Comparison of ENCODE assay signal across 8 cellular contexts in genomic region chr11:9459573-9460321, GRCh38. TPM values are rescaled to one million over a fixed set of nuclear protein-coding genes. Genes with fewer than 3 reads are reported as not detected.
DNase-seq lines count a peak whose midpoint lies in the region; ATAC-seq, FAIRE-seq and TF ChIP-seq lines count a peak whose summit lies in the region.

No MANE protein-coding gene starts in this region.

- H3K36me3 ChIP-seq in K562 (ENCODE audit: control insufficient read depth, insufficient read depth, low read length) (0 out of 3 replicates have a peak, but pooled peaks cover 2% of the 10 kb centered on the region), iPS-15b (ENCODE audit: control insufficient read depth, insufficient read depth, low read length) (no peaks in the 10 kb centered on the region), skeletal muscle tissue (ENCODE audit: control insufficient read depth in 3 of 3, insufficient read depth in 3 of 3, low read length in 3 of 3) (peaks cover 0 to 4% (median 0%) of the 10 kb centered on the region in 3 donors)

- TSS peak; percentile 91 for BruUV-seq in K562 (replicated peaks; lab: Mats Ljungman, UMichigan)

- WGBS in K562 (ENCODE audit: insufficient coverage, low coverage, missing lambda C conversion rate): 1% methylated on average over 25 of the region's 25 CpGs

- peaks cover 13 to 15% of the 10 kb centered on the region in 2 experiments; a peak in 4 of 5 replicates for H3K4me1 ChIP-seq in K562 (replicated peaks in 1 of 2; ENCODE audit: control insufficient read depth in 2 of 2, insufficient read depth in 2 of 2, low read length in 2 of 2)
- no peaks in the 10 kb centered on the region for H3K4me1 ChIP-seq in iPS-15b (ENCODE audit: control insufficient read depth, insufficient read depth, low read length)
- H3K4me1 ChIP-seq in skeletal muscle tissue (ENCODE audit: control insufficient read depth in 3 of 3, insufficient read depth in 3 of 3, low read length in 3 of 3): peaks cover 4 to 23% (median 12%) of the 10 kb centered on the region in 3 donors

- peak overlapping the region; percentile 70 for H2AFZ ChIP-seq in K562 (ENCODE audit: low read depth, low read length)

- no peaks in the 10 kb centered on the region for H3K9me1 ChIP-seq in K562 (ENCODE audit: control insufficient read depth, insufficient read depth, low read length)

- no peaks in the 10 kb centered on the region for H4K20me1 ChIP-seq in K562 (replicated peaks; ENCODE audit: control insufficient read depth, insufficient read depth, low read length)

- no peak for TF ChIP-seq POLR2A in K562 (conservative IDR thresholded peaks at IDR 0.05)

- H3K27ac ChIP-seq in K562 (ENCODE audit: extremely low read depth, low read depth, low read length) (peak overlapping the region; percentile 99), skeletal muscle tissue (ENCODE audit: low read depth, low read length) (peak overlapping the region; percentile 99)

- POLR2A ChIA-PET in K562 (lab: Yijun Ruan, JAX): interaction anchor here (0.6 to 4.6 kb wide), 48 partner anchors 10 to 395 kb away, joined by 3 to 45 read pairs (median 5); partner anchors contain the start of genes DENND5A, IPO7, TMEM41B and WEE1

- TF ChIP-seq EP300 in K562 (IDR thresholded peaks at IDR 0.05; ENCODE audit: low read length): no peak

- DNase-seq in Ammon's horn (ENCODE audit: low spot score): peak; percentile 34
- no peak for DNase-seq in HFF-Myc (ENCODE audit: extremely low read depth, low read depth)
- peak; percentile 42 for DNase-seq in SK-N-DZ (ENCODE audit: low spot score)
- peak in 1 of 4 experiments; percentile 61 for DNase-seq in K562 (ENCODE audit: extremely low read depth in 1 of 4, low spot score in 3 of 4)
- DNase-seq in T-helper 9 cell: no peak
- no peak for DNase-seq in NCI-H226

- H3K9ac ChIP-seq in K562 (ENCODE audit: insufficient read depth in 1 of 2, low read depth in 2 of 2, low read length in 2 of 2) (peak overlapping the region; percentile 96 to 100), iPS-15b (ENCODE audit: low read depth, low read length) (peak overlapping the region; percentile 100), skeletal muscle tissue (ENCODE audit: low read depth in 1 of 3, low read length in 3 of 3) (peak overlapping the region; percentile 100)

- H3K4me2 ChIP-seq in K562 (ENCODE audit: insufficient read depth, low read length): peak overlapping the region; percentile 92

- ATAC-seq in K562: peak; percentile 5; the same call in 1 of the 3 replicates

- no peaks in the 10 kb centered on the region for H3K27me3 ChIP-seq in K562 (ENCODE audit: control insufficient read depth in 2 of 2, insufficient read depth in 2 of 2, low read length in 2 of 2)
- H3K27me3 ChIP-seq in iPS-15b (ENCODE audit: control insufficient read depth, insufficient read depth, low read length): no peaks in the 10 kb centered on the region
- no peaks in the 10 kb centered on the region for H3K27me3 ChIP-seq in skeletal muscle tissue (ENCODE audit: control insufficient read depth in 3 of 3, insufficient read depth in 3 of 3, low read length in 3 of 3)

- peak; percentile 37 for FAIRE-seq in K562 (lab: Jason Lieb, UNC)

- no peak for TF ChIP-seq CTCF in HFF-Myc (IDR thresholded peaks at IDR 0.05; ENCODE audit: low read depth, low read length, missing control alignments)
- TF ChIP-seq CTCF in K562 (IDR thresholded peaks at IDR 0.05 in 2 of 3, conservative IDR thresholded peaks at IDR 0.05 in 1 of 3; ENCODE audit: insufficient read depth in 2 of 3, low read depth in 1 of 3, low read length in 3 of 3): peak in 1 of 3 experiments; percentile 9; a peak in 1 of 6 replicates

- CTCF ChIA-PET in K562 (lab: Yijun Ruan, JAX; ENCODE audit: low intra/inter-chr PET ratio): interaction anchor here (0.7 kb wide), 1 partner anchor 64 kb away, joined by 3 read pairs; no protein-coding TSS in a partner anchor

- H3K4me3 ChIP-seq in HFF-Myc (replicated peaks; ENCODE audit: low read depth, low read length) (peak overlapping the region; percentile 89), K562 (peak overlapping the region; percentile 80), iPS-15b (ENCODE audit: low read depth, low read length) (peak overlapping the region; percentile 100), skeletal muscle tissue (ENCODE audit: low read length in 3 of 3) (peak overlapping the region; percentile 90 to 100 (median 97))

- peaks cover 51% of the 10 kb centered on the region for H3K79me2 ChIP-seq in K562 (ENCODE audit: control insufficient read depth, insufficient read depth, low read length)

- intact Hi-C loops in K562 (cut with micrococcal nuclease): loop anchor here (5.0 to 10.0 kb wide), 2 partner anchors 115 to 153 kb away; partner anchors contain the start of gene WEE1

- TF ChIP-seq RAD21 in K562 (CRISPR knock-in tag; conservative IDR thresholded peaks at IDR 0.05 in 1 of 2, IDR thresholded peaks at IDR 0.05 in 1 of 2): no peak

- no peaks in the 10 kb centered on the region for H3K9me3 ChIP-seq in K562 (replicated peaks; ENCODE audit: control insufficient read depth, insufficient read depth, low read depth, low read length)
- H3K9me3 ChIP-seq in iPS-15b (ENCODE audit: control insufficient read depth, insufficient read depth, low read length): no peaks in the 10 kb centered on the region
- H3K9me3 ChIP-seq in skeletal muscle tissue (ENCODE audit: control insufficient read depth in 3 of 3, low read length in 3 of 3): no peaks in the 10 kb centered on the region

- in situ Hi-C loops in K562 (cut with MboI): no loop called here

TF ChIP-seq in K562, 482 proteins besides CTCF, POLR2A, EP300 and RAD21 (continues in another document):
- no peak for TF ChIP-seq XRCC4 (IDR thresholded peaks at IDR 0.05; ENCODE audit: extremely low read depth, insufficient read depth, insufficient read length)
- 0 out of 2 replicates have a peak, but pooled peaks have one; percentile 43 for TF ChIP-seq ZNF395 (CRISPR knock-in tag; IDR thresholded peaks at IDR 0.05)
- TF ChIP-seq NR1H2 (CRISPR knock-in tag; IDR thresholded peaks at IDR 0.05): 0 out of 2 replicates have a peak, but pooled peaks have one; percentile 49
- 0 out of 4 replicates have a peak, but pooled peaks of 1 of the 2 experiments have one; percentile 52 for TF ChIP-seq UBTF (IDR thresholded peaks at IDR 0.05; ENCODE audit: borderline replicate concordance in 1 of 2, low read depth in 2 of 2, low read length in 2 of 2)

RNA-seq across cellular contexts. Expression of gene ZNF143, which starts 1.1 kb away (rescaled TPM):
- polyA plus RNA-seq in SK-N-DZ (2014; cell fraction: cytosol; rRNA removed): 19.3 and 23.8 TPM in 2 replicates
- polyA plus RNA-seq in SK-N-DZ (2014; cell fraction: nucleus; rRNA removed): 14.7 and 23.3 TPM in 2 replicates
- total RNA-seq in K562 (2011; cell fraction: chromatin; rRNA removed; ENCODE audit: low replicate concordance): 85.5 and 119 TPM in 2 replicates
- 30.0 and 35.1 TPM in 2 replicates for total RNA-seq in K562 (2011; cell fraction: nucleolus; rRNA removed)
- 53.7 and 56.1 TPM in 2 replicates for total RNA-seq in K562 (2011; cell fraction: nucleoplasm; rRNA removed)
- total RNA-seq in K562 (2014; rRNA removed): 17.3 and 23.6 TPM in 2 replicates
- total RNA-seq in K562 (2014; rRNA removed; fragmentation: Illumina TruSeq; extraction: Trizol): 29.8 and 32.9 TPM in 2 replicates
- 25.6 and 27.1 TPM in 2 replicates for total RNA-seq in K562 (2015; rRNA removed; fragmentation: Illumina TruSeq; extraction: Trizol)
- total RNA-seq in K562 (2021): 26.2 and 30.4 TPM in 2 replicates
- polyA plus RNA-seq in K562 (2011; rRNA removed): 55.6 and 58.5 TPM in 2 replicates
- 52.1 and 62.9 TPM in 2 replicates for polyA plus RNA-seq in K562 (2011; cell fraction: cytosol; rRNA removed)
- 28.2 and 34.4 TPM in 2 replicates for polyA plus RNA-seq in K562 (2011; cell fraction: nucleus; rRNA removed)
- 15.1 and 22.0 TPM in 2 replicates for polyA plus RNA-seq in K562 (2012)
- polyA plus RNA-seq in K562 (2014; fragmentation: Illumina TruSeq; extraction: Trizol): 21.5 and 28.2 TPM in 2 replicates
- polyA plus RNA-seq in K562 (2014; fragmentation: Nextera tagmentation; extraction: Ambion mirVana): 10 to 100 TPM; 18.4 to 34.4 TPM
- 16.8 and 19.8 TPM in 2 replicates for polyA plus RNA-seq in K562 (2014; rRNA removed)
- 137 and 171 TPM in 2 replicates for polyA minus RNA-seq in K562 (2011; rRNA and poly(A)+ RNA removed)
- 34.4 and 36.6 TPM in 2 replicates for polyA minus RNA-seq in K562 (2011; cell fraction: cytosol; rRNA and poly(A)+ RNA removed)
- 23.7 and 43.3 TPM in 2 replicates for polyA minus RNA-seq in K562 (2011; cell fraction: nucleus; rRNA and poly(A)+ RNA removed)
- 18.8 TPM for total RNA-seq in skeletal muscle tissue

Comparison
In these comparisons a context has a peak if more than half of its experiments do, and no peak if none do; other contexts are left out.
1. DNase-seq: peak in Ammon's horn (single experiment) and SK-N-DZ (single experiment); none in HFF-Myc (single experiment), T-helper 9 cell (single experiment) and NCI-H226 (single experiment).
2. Peak in every context shown above with its lines, with median percentiles within 50 percentile points of each other: H3K4me3 ChIP-seq and H3K9ac ChIP-seq.